Comparison of ENCODE assay signal across 8 cellular contexts in the genomic region with DNA sequence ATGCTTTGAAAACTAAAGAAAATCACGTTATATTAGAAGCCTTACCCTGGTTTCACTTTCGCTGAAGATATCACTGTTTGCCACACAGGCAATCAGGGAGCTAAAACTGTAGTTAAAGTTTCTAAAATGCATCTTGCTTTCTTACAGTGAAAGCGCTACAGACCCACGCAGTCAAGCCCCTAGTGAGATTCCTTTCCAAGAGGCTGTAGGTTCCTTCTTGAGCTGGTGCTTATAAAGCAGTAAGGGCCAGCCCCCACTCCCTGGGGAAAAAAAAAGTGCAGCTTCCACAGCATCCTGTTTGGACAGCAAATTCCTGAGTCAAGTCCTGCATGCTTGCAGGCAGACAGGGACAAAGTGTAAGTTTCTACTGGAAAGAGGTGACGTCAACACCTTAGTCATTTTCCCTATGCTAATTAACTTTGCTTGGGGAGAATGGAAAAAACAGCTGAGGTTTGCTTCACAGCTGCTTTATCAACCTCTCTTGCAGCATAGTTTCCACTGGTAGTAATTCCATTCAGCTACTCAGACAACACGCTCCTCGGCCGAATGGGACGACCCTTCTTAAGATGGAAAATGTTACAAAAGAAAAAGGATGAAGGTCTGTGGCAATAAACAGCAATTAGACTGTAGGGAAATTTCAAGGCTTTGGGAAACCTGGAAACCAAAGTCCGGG. TPM values are rescaled to one million over a fixed set of nuclear protein-coding genes. Genes with fewer than 3 reads are reported as not detected.
DNase-seq lines count a peak whose midpoint lies in the region; ATAC-seq and TF ChIP-seq lines count a peak whose summit lies in the region.

No MANE protein-coding gene starts in this region.

- POLR2A ChIA-PET in activated CD4-positive, alpha-beta memory T cell treated with anti-CD3 and anti-CD28 coated beads, Interleukin-2, amount 10 ng/mL, durations not matched to agents 7 days and 5 days (lab: Charles Lee), result no interaction called here

- H3K4me1 Mint-ChIP-seq in activated CD4-positive, alpha-beta memory T cell treated with anti-CD3 and anti-CD28 coated beads, Interleukin-2, amount 10 ng/mL, durations not matched to agents 7 days and 5 days, result peaks cover 9% of the 10 kb centered on the region
- H3K4me1 Mint-ChIP-seq in stimulated activated naive CD8-positive, alpha-beta T cell treated with anti-CD3 and anti-CD28 coated beads, Interleukin-15, amount 100 ng/mL, for 72 hours, result peaks cover 44% of the 10 kb centered on the region

- no peaks in the 10 kb centered on the region for H3K36me3 Mint-ChIP-seq in activated CD4-positive, alpha-beta memory T cell treated with anti-CD3 and anti-CD28 coated beads, Interleukin-2, amount 10 ng/mL, durations not matched to agents 7 days and 5 days (ENCODE audit: low read depth)

- CTCF ChIA-PET in activated CD4-positive, alpha-beta memory T cell treated with anti-CD3 and anti-CD28 coated beads, Interleukin-2, amount 10 ng/mL, durations not matched to agents 7 days and 5 days (lab: Charles Lee), result interaction anchor here (0.9 to 1.7 kb wide), 2 partner anchors 9 to 17 kb away, joined by 4 to 6 read pairs; no protein-coding TSS in a partner anchor

- H3K4me3 Mint-ChIP-seq in activated CD4-positive, alpha-beta memory T cell treated with anti-CD3 and anti-CD28 coated beads, Interleukin-2, amount 10 ng/mL, durations not matched to agents 7 days and 5 days, result peak overlapping the region; percentile 8
- H3K4me3 Mint-ChIP-seq in stimulated activated naive CD8-positive, alpha-beta T cell treated with anti-CD3 and anti-CD28 coated beads, Interleukin-15, amount 100 ng/mL, for 72 hours, result peak overlapping the region; percentile 58 to 59

- H3K27me3 Mint-ChIP-seq in activated CD4-positive, alpha-beta memory T cell treated with anti-CD3 and anti-CD28 coated beads, Interleukin-2, amount 10 ng/mL, durations not matched to agents 7 days and 5 days, result peaks cover 2% of the 10 kb centered on the region
- no peaks in the 10 kb centered on the region for H3K27me3 Mint-ChIP-seq in stimulated activated naive CD8-positive, alpha-beta T cell treated with anti-CD3 and anti-CD28 coated beads, Interleukin-15, amount 100 ng/mL, for 72 hours

- peak overlapping the region; percentile 55 for H3K4me3 ChIP-seq in epithelial cell of proximal tubule (ENCODE audit: low read depth, low read length)

- H3K9me3 Mint-ChIP-seq in activated CD4-positive, alpha-beta memory T cell treated with anti-CD3 and anti-CD28 coated beads, Interleukin-2, amount 10 ng/mL, durations not matched to agents 7 days and 5 days, result no peaks in the 10 kb centered on the region
- H3K9me3 Mint-ChIP-seq in stimulated activated naive CD8-positive, alpha-beta T cell treated with anti-CD3 and anti-CD28 coated beads, Interleukin-15, amount 100 ng/mL, for 72 hours, result peaks cover 0 to 10% of the 10 kb centered on the region in 2 donors

- H3K27ac Mint-ChIP-seq in activated CD4-positive, alpha-beta memory T cell treated with anti-CD3 and anti-CD28 coated beads, Interleukin-2, amount 10 ng/mL, durations not matched to agents 7 days and 5 days, result no peak overlapping the region
- peak overlapping the region; percentile 75 to 90 for H3K27ac Mint-ChIP-seq in stimulated activated naive CD8-positive, alpha-beta T cell treated with anti-CD3 and anti-CD28 coated beads, Interleukin-15, amount 100 ng/mL, for 72 hours

- no peaks in the 10 kb centered on the region; the same call in 1 of the 2 replicates for H3K9me3 ChIP-seq in ES-I3 (ENCODE audit: control insufficient read depth, insufficient read depth, low read length)

- H3K4me1 ChIP-seq in ES-I3 (ENCODE audit: insufficient read depth, low read length), result peaks cover 33% of the 10 kb centered on the region

- peak overlapping the region; percentile 44 for H3K9ac ChIP-seq in ES-I3 (ENCODE audit: low read depth, low read length)

- no peak for TF ChIP-seq CTCF in epithelial cell of proximal tubule (conservative IDR thresholded peaks at IDR 0.05; ENCODE audit: low read depth, low read length)

- H3K36me3 ChIP-seq in ES-I3 (ENCODE audit: insufficient read depth, low read length), result no peaks in the 10 kb centered on the region

- DNase-seq in HS-5 (ENCODE audit: low read depth) (peak; percentile 99), epithelial cell of proximal tubule (ENCODE audit: low read depth) (peak; percentile 99), mucosa of gallbladder (ENCODE audit: low spot score) (peak; percentile 86), NCI-H82 (lab: John Stamatoyannopoulos, UW) (no peak), NCI-H2171 treated with DMSO at 0.1 percent for 48 hours (lab: John Stamatoyannopoulos, UW) (no peak)
- DNase-seq in activated CD4-positive, alpha-beta memory T cell treated with anti-CD3 and anti-CD28 coated beads, Interleukin-2, amount 10 ng/mL, durations not matched to agents 7 days and 5 days, result no peak
- peak in 1 of 2 donors; percentile 46 for DNase-seq in stimulated activated naive CD8-positive, alpha-beta T cell treated with anti-CD3 and anti-CD28 coated beads, Interleukin-15, amount 100 ng/mL, for 72 hours

- peak; percentile 90 for ATAC-seq in stimulated activated naive CD8-positive, alpha-beta T cell treated with anti-CD3 and anti-CD28 coated beads, Interleukin-15, amount 100 ng/mL, for 72 hours

RNA-seq across cellular contexts. Expression of a gene that starts 14.7 kb away (rescaled TPM):
- under 1 TPM in 1 of 2 experiments, not detected in 1; 0.40 TPM for total RNA-seq in activated CD4-positive, alpha-beta memory T cell treated with anti-CD3 and anti-CD28 coated beads, Interleukin-2, amount 10 ng/mL, durations not matched to agents 7 days and 5 days
- 0.22 TPM in 1 of 2 replicates, not detected in the other for total RNA-seq in epithelial cell of proximal tubule
- total RNA-seq in mucosa of gallbladder, result 0.69 TPM

Comparison
In these comparisons a context has a peak if more than half of its experiments do, and no peak if none do; other contexts are left out.
1. DNase-seq: peak in HS-5 (single experiment), epithelial cell of proximal tubule (single experiment) and mucosa of gallbladder (single experiment); none in activated CD4-positive, alpha-beta memory T cell treated with anti-CD3 and anti-CD28 coated beads, Interleukin-2, amount 10 ng/mL, durations not matched to agents 7 days and 5 days (single experiment), NCI-H82 (single experiment) and NCI-H2171 treated with DMSO at 0.1 percent for 48 hours (single experiment).